In genomic region chr1:117049857-117050256, GRCh38 we compare ENCODE assay signal across 16 cellular contexts. TPM values are rescaled to one million over a fixed set of nuclear protein-coding genes. Genes with fewer than 3 reads are reported as not detected.
A peak's percentile ranks its signal among the peaks of the same experiment; 100 is the strongest.
DNase-seq lines count a peak whose midpoint lies in the region; ATAC-seq lines count a peak whose summit lies in the region.
"Had no signal": no experiment of that assay in that cellular context is flagged by ENCODE, and none has a peak within 500 bp of the region (broad histone marks: within the 10 kb centered on the region; RNA-seq: fewer than 3 reads in every experiment).

No MANE protein-coding gene starts in this region.

- H3K4me1 Mint-ChIP-seq in activated T-cell treated with anti-CD3 and anti-CD28 coated beads, Interleukin-2, amount 50 U/mL, for 72 hours (ENCODE audit: low read depth), result peaks cover 49% of the 10 kb centered on the region
- H3K4me1 Mint-ChIP-seq in CD4-positive, alpha-beta memory T cell, result peaks cover 21 to 33% (median 28%) of the 10 kb centered on the region in 4 donors
- H3K4me1 Mint-ChIP-seq in activated naive CD8-positive, alpha-beta T cell (ENCODE audit: low read depth), result peaks cover 58% of the 10 kb centered on the region

- intact Hi-C loops in CD4-positive, alpha-beta memory T cell (cut with micrococcal nuclease), result loop anchor here (2.0 to 5.0 kb wide), 2 partner anchors 43 to 63 kb away; no protein-coding TSS in a partner anchor
- intact Hi-C loops in sciatic nerve (cut with DNase I), result loop anchor here (10.0 kb wide), 1 partner anchor 325 kb away; no protein-coding TSS in a partner anchor

- H3K36me3 Mint-ChIP-seq in activated T-cell treated with anti-CD3 and anti-CD28 coated beads, Interleukin-2, amount 50 U/mL, for 72 hours (ENCODE audit: insufficient read depth in 2 of 2), result peaks cover 3 to 11% of the 10 kb centered on the region in 2 donors
- no peaks in the 10 kb centered on the region for H3K36me3 Mint-ChIP-seq in CD4-positive, alpha-beta memory T cell
- H3K36me3 Mint-ChIP-seq in activated naive CD8-positive, alpha-beta T cell, result no peaks in the 10 kb centered on the region

- H3K27ac Mint-ChIP-seq in activated T-cell treated with anti-CD3 and anti-CD28 coated beads, Interleukin-2, amount 50 U/mL, for 72 hours, result peak overlapping the region; percentile 19
- peak overlapping the region in 4 of 7 donors; percentile 49 to 89 (median 78) for H3K27ac Mint-ChIP-seq in CD4-positive, alpha-beta memory T cell
- peak overlapping the region; percentile 94 for H3K27ac Mint-ChIP-seq in activated naive CD8-positive, alpha-beta T cell

- peaks cover 29% of the 10 kb centered on the region for H3K4me1 ChIP-seq in CD4-positive, alpha-beta memory T cell (ENCODE audit: insufficient read depth, low read length)

- POLR2A ChIA-PET in CD4-positive, alpha-beta memory T cell (lab: Charles Lee; ENCODE audit: partially characterized antibody), result interaction anchor here (2.8 kb wide), 1 partner anchor 63 kb away, joined by 9 read pairs; no protein-coding TSS in a partner anchor

- H3K27ac ChIP-seq in CD4-positive, alpha-beta memory T cell (ENCODE audit: low read depth, low read length), result no peak overlapping the region
- H3K27ac ChIP-seq: thyroid gland had no signal

- H3K9me3 Mint-ChIP-seq in activated T-cell treated with anti-CD3 and anti-CD28 coated beads, Interleukin-2, amount 50 U/mL, for 72 hours, result no peaks in the 10 kb centered on the region
- H3K9me3 Mint-ChIP-seq in CD4-positive, alpha-beta memory T cell, result no peaks in the 10 kb centered on the region
- no peaks in the 10 kb centered on the region for H3K9me3 Mint-ChIP-seq in activated naive CD8-positive, alpha-beta T cell (ENCODE audit: low read depth)

- H3K36me3 ChIP-seq in CD4-positive, alpha-beta memory T cell (ENCODE audit: insufficient read depth, low read length), result no peaks in the 10 kb centered on the region
- H3K36me3 ChIP-seq: heart left ventricle, thyroid gland had no signal

- H3K9me3 ChIP-seq in CD4-positive, alpha-beta memory T cell (ENCODE audit: control insufficient read depth in 1 of 2, low read length in 2 of 2), result no peaks in the 10 kb centered on the region
- H3K9me3 ChIP-seq: heart left ventricle, thyroid gland had no signal

- H3K4me3 Mint-ChIP-seq in activated T-cell treated with anti-CD3 and anti-CD28 coated beads, Interleukin-2, amount 50 U/mL, for 72 hours, result peak overlapping the region; percentile 4 to 16
- peak overlapping the region in 1 of 8 donors; percentile 4 for H3K4me3 Mint-ChIP-seq in CD4-positive, alpha-beta memory T cell
- peak overlapping the region; percentile 68 for H3K4me3 Mint-ChIP-seq in activated naive CD8-positive, alpha-beta T cell
- H3K4me3 Mint-ChIP-seq: activated CD8-positive, alpha-beta memory T cell treated with anti-CD3 and anti-CD28 coated beads, Interleukin-2, amount 10 ng/mL, durations not matched to agents 7 days and 5 days had no signal

- DNase-seq in activated T-cell treated with anti-CD3 and anti-CD28 coated beads, Interleukin-2, amount 50 U/mL, for 72 hours, result no peak
- no peak for DNase-seq in activated T-cell treated with anti-CD3 and anti-CD28 coated beads, Interleukin-2, amount 50 U/mL, for 48 hours
- DNase-seq in CD4-positive, alpha-beta memory T cell, result no peak
- no peak for DNase-seq in sciatic nerve (ENCODE audit: low spot score)
- no peak for DNase-seq in HT-29 (ENCODE audit: low spot score)
- DNase-seq in left lobe of liver (ENCODE audit: low spot score), result no peak
- DNase-seq: activated CD8-positive, alpha-beta memory T cell treated with anti-CD3 and anti-CD28 coated beads, Interleukin-2, amount 10 ng/mL, durations not matched to agents 7 days and 5 days; activated gamma-delta T cell; GOT3; heart left ventricle; islet precursor cell; NCI-H345; stimulated activated CD4-positive, alpha-beta T cell treated with anti-CD3 and anti-CD28 coated beads, Interleukin-12 subunit alpha, Interleukin-12 subunit beta, amount 100 ng/mL, for 4 hours; thyroid gland had no signal

- no peaks in the 10 kb centered on the region for H3K27me3 ChIP-seq in CD4-positive, alpha-beta memory T cell (ENCODE audit: insufficient read depth, low read length)
- H3K27me3 ChIP-seq: heart left ventricle, thyroid gland had no signal

- no peak overlapping the region for H3K4me3 ChIP-seq in CD4-positive, alpha-beta memory T cell (ENCODE audit: low read length in 2 of 2)
- H3K4me3 ChIP-seq: heart left ventricle, thyroid gland had no signal

- CTCF ChIA-PET in CD4-positive, alpha-beta memory T cell (lab: Charles Lee; ENCODE audit: partially characterized antibody), result interaction anchor here (0.9 to 12.8 kb wide), 4 partner anchors 21 to 324 kb away, joined by 3 to 160 read pairs (median 4); partner anchors contain the start of gene CD101

- ATAC-seq in activated T-cell treated with anti-CD3 and anti-CD28 coated beads, Interleukin-2, amount 50 U/mL, for 72 hours (replicated peaks in 1 of 2), result no peak
- ATAC-seq in sciatic nerve (peak; percentile 73), left lobe of liver (no peak), HG02981 (IDR thresholded peaks at IDR 0.05; ENCODE audit: unreplicated experiment) (no peak)
- ATAC-seq: activated CD8-positive, alpha-beta memory T cell treated with anti-CD3 and anti-CD28 coated beads, Interleukin-2, amount 10 ng/mL, durations not matched to agents 7 days and 5 days had no signal

- H3K27me3 Mint-ChIP-seq in activated T-cell treated with anti-CD3 and anti-CD28 coated beads, Interleukin-2, amount 50 U/mL, for 72 hours (ENCODE audit: low read depth), result no peaks in the 10 kb centered on the region
- no peaks in the 10 kb centered on the region for H3K27me3 Mint-ChIP-seq in CD4-positive, alpha-beta memory T cell
- no peaks in the 10 kb centered on the region for H3K27me3 Mint-ChIP-seq in activated naive CD8-positive, alpha-beta T cell
- H3K27me3 Mint-ChIP-seq: activated CD8-positive, alpha-beta memory T cell treated with anti-CD3 and anti-CD28 coated beads, Interleukin-2, amount 10 ng/mL, durations not matched to agents 7 days and 5 days had no signal

RNA-seq across cellular contexts. Expression of gene TTF2, which starts 10.3 kb away (rescaled TPM):
- 100 to 1,000 TPM; 104 to 107 TPM for total RNA-seq in activated T-cell treated with anti-CD3 and anti-CD28 coated beads, Interleukin-2, amount 50 U/mL, for 72 hours
- 10 to 100 TPM; 26.4 to 29.5 TPM for total RNA-seq in CD4-positive, alpha-beta memory T cell
- 10 to 100 TPM in 1 of 2 donors, 1 to 10 TPM in 1; 5.7 to 14.1 TPM for polyA plus RNA-seq in CD4-positive, alpha-beta memory T cell
- total RNA-seq in sciatic nerve (15.3 TPM), left lobe of liver (2.9 TPM)
- total RNA-seq in HT-29 (2014; rRNA removed; shearing (Covaris generic)), result 27.8 and 29.5 TPM in 2 replicates

RNA-seq across cellular contexts. Expression of gene CD101, which starts 48.3 kb away (rescaled TPM):
- total RNA-seq in activated T-cell treated with anti-CD3 and anti-CD28 coated beads, Interleukin-2, amount 50 U/mL, for 72 hours, result 1 to 10 TPM; 2.0 to 3.0 TPM
- total RNA-seq in CD4-positive, alpha-beta memory T cell, result 1 to 10 TPM; 2.1 to 2.6 TPM
- polyA plus RNA-seq in CD4-positive, alpha-beta memory T cell, result 1 to 10 TPM; 5.2 to 9.1 TPM
- total RNA-seq in sciatic nerve, result 1.0 TPM
- total RNA-seq in HT-29 (2014; rRNA removed; shearing (Covaris generic)), result 0.05 and 0.33 TPM in 2 replicates
- total RNA-seq in left lobe of liver, result 0.15 TPM

Comparison
In these comparisons a context has a peak if more than half of its experiments do, and no peak if none do; other contexts are left out.
1. H3K27ac Mint-ChIP-seq: peak in every context shown above with its lines; median percentile 94 in activated naive CD8-positive, alpha-beta T cell; 78 in CD4-positive, alpha-beta memory T cell; 19 in activated T-cell treated with anti-CD3 and anti-CD28 coated beads, Interleukin-2, amount 50 U/mL, for 72 hours.